ENCODE assay signal across 8 cellular contexts in the genomic region with DNA sequence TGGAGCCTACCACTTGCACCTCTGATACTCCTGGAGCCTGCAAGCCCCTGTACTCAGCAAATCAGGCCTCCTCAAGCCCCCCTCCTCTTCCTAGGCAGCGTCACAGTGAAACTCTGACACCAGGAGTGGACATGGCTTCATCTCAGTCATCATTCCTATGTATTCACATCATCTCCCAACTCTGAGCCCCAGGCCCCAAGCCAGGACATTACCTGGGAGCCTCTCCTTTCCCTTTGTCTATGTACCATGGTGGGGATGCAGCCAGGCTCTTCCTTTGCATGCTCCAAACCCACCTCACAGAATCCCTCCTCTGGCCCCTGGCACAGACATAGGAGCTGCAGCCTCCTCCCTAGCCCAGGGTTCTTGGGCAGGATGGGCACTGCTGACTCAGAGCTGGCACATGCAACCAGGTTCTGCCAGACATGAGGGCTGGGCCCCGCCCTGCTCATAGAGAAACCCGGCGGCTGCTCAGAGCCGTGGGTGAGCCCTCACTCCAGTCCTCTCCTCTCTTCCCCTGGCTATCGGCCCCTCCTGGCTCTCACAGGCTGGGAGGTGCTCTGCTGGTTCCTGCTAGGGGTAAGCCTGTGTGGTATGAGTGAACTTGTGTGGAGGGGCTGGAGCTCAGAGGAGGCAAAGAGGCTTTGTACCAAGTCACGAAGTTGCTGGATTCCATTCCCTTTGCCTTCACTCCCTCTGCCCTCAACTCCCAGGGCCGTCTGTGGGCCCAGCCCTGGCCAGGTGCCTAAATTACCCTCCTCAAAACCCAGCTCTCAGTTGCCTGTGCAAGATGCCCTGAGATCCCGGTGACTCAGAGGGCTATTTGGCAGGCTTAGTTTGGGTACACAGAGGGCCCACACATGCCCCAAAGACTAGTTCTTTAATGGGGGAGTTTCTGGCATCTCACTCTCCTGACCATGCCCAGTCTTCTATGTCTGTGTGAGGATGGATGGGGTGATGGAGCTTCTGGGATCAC. TPM values are rescaled to one million over a fixed set of nuclear protein-coding genes. Genes with fewer than 3 reads are reported as not detected.
DNase-seq lines count a peak whose midpoint lies in the region; ATAC-seq and TF ChIP-seq lines count a peak whose summit lies in the region.

No MANE protein-coding gene starts in this region.

- H3K27ac ChIP-seq in foreskin keratinocyte, result peak overlapping the region; percentile 87

- no peaks in the 10 kb centered on the region for H3K36me3 Mint-ChIP-seq in activated T-cell treated with anti-CD3 and anti-CD28 coated beads, Interleukin-2, amount 50 U/mL, for 4 hours (ENCODE audit: insufficient read depth)

- peaks cover 18% of the 10 kb centered on the region for H3K4me1 ChIP-seq in foreskin keratinocyte

- H3K27me3 Mint-ChIP-seq in activated T-cell treated with anti-CD3 and anti-CD28 coated beads, Interleukin-2, amount 50 U/mL, for 4 hours (ENCODE audit: low read depth), result peaks cover 3% of the 10 kb centered on the region

- no peak for TF ChIP-seq CTCF in foreskin keratinocyte (conservative IDR thresholded peaks at IDR 0.05)

- ATAC-seq in activated T-cell treated with anti-CD3 and anti-CD28 coated beads, Interleukin-2, amount 50 U/mL, for 4 hours, result peak; percentile 64 to 72
- peak; percentile 89 for ATAC-seq in foreskin keratinocyte
- ATAC-seq in HG02970 (IDR thresholded peaks at IDR 0.05; ENCODE audit: low FRiP score, unreplicated experiment), result no peak
- ATAC-seq in HG03378 (IDR thresholded peaks at IDR 0.05; ENCODE audit: unreplicated experiment), result no peak

- DNase-seq in DMS53 (lab: John Stamatoyannopoulos, UW), result peak; percentile 1
- DNase-seq in DMS53 treated with DMSO at 0.1 percent for 48 hours (lab: John Stamatoyannopoulos, UW; ENCODE audit: unreplicated experiment), result no peak
- peak; percentile 54 for DNase-seq in activated T-cell treated with anti-CD3 and anti-CD28 coated beads, Interleukin-2, amount 50 U/mL, for 4 hours
- DNase-seq in foreskin keratinocyte, result peak; percentile 76 to 89
- peak in 2 of 3 donors; percentile 21 to 35 for DNase-seq in stimulated activated CD4-positive, alpha-beta T cell treated with anti-CD3 and anti-CD28 coated beads, Interleukin-12 subunit alpha, Interleukin-12 subunit beta, amount 100 ng/mL, for 48 hours (ENCODE audit: low read depth in 2 of 3, low spot score in 1 of 3)
- no peak for DNase-seq in NCI-H1092 (lab: John Stamatoyannopoulos, UW)

- peaks cover 21% of the 10 kb centered on the region for H3K4me1 Mint-ChIP-seq in activated T-cell treated with anti-CD3 and anti-CD28 coated beads, Interleukin-2, amount 50 U/mL, for 4 hours (ENCODE audit: low read depth)

- no peaks in the 10 kb centered on the region for H3K9me3 Mint-ChIP-seq in activated T-cell treated with anti-CD3 and anti-CD28 coated beads, Interleukin-2, amount 50 U/mL, for 4 hours

- H3K4me3 Mint-ChIP-seq in activated T-cell treated with anti-CD3 and anti-CD28 coated beads, Interleukin-2, amount 50 U/mL, for 4 hours, result peak overlapping the region; percentile 53

- H3K27me3 ChIP-seq in foreskin keratinocyte, result no peaks in the 10 kb centered on the region

RNA-seq across cellular contexts. Expression of gene PLCD1, which starts 1.9 kb away (rescaled TPM):
- 1 to 10 TPM; 1.8 to 3.4 (median 1.9) TPM for total RNA-seq in activated T-cell treated with anti-CD3 and anti-CD28 coated beads, Interleukin-2, amount 50 U/mL, for 4 hours
- total RNA-seq in foreskin keratinocyte, result 23.5 and 27.4 TPM in 2 replicates
- 21.5 and 28.3 TPM in 2 replicates for polyA plus RNA-seq in foreskin keratinocyte

RNA-seq across cellular contexts. Expression of gene DLEC1, which starts 7.7 kb away (rescaled TPM):
- under 1 TPM; 0.05 to 0.16 (median 0.08) TPM for total RNA-seq in activated T-cell treated with anti-CD3 and anti-CD28 coated beads, Interleukin-2, amount 50 U/mL, for 4 hours
- not detected in 2 replicates for total RNA-seq in foreskin keratinocyte
- 0.02 TPM in 1 of 2 replicates, not detected in the other for polyA plus RNA-seq in foreskin keratinocyte

RNA-seq across cellular contexts. Expression of gene VILL, which starts 40.7 kb away (rescaled TPM):
- 10 to 100 TPM; 15.0 to 16.8 (median 16.6) TPM for total RNA-seq in activated T-cell treated with anti-CD3 and anti-CD28 coated beads, Interleukin-2, amount 50 U/mL, for 4 hours
- 3.7 and 3.8 TPM in 2 replicates for total RNA-seq in foreskin keratinocyte
- polyA plus RNA-seq in foreskin keratinocyte, result 3.1 and 3.4 TPM in 2 replicates

Comparison
In these comparisons a context has a peak if more than half of its experiments do, and no peak if none do; other contexts are left out.
1. DNase-seq: peak in DMS53 (single experiment), activated T-cell treated with anti-CD3 and anti-CD28 coated beads, Interleukin-2, amount 50 U/mL, for 4 hours (single experiment), foreskin keratinocyte (2 of 2) and stimulated activated CD4-positive, alpha-beta T cell treated with anti-CD3 and anti-CD28 coated beads, Interleukin-12 subunit alpha, Interleukin-12 subunit beta, amount 100 ng/mL, for 48 hours (2 of 3); none in DMS53 treated with DMSO at 0.1 percent for 48 hours (single experiment) and NCI-H1092 (single experiment).
2. ATAC-seq: peak in activated T-cell treated with anti-CD3 and anti-CD28 coated beads, Interleukin-2, amount 50 U/mL, for 4 hours (2 of 2) and foreskin keratinocyte (single experiment); none in HG02970 (single experiment) and HG03378 (single experiment).